ENCODE assay signal across 8 cellular contexts in genomic region chr17:13337864-13338371, GRCh38.
A peak's percentile ranks its signal among the peaks of the same experiment; 100 is the strongest.
DNase-seq lines count a peak whose midpoint lies in the region; TF ChIP-seq lines count a peak whose summit lies in the region.

No MANE protein-coding gene starts in this region.

- TF ChIP-seq CTCF in osteoblast (IDR thresholded peaks at IDR 0.05; ENCODE audit: extremely low read depth, low read depth, low read length) (peak; percentile 91), lower leg skin (IDR thresholded peaks at IDR 0.05) (no peak)

- H3K9me3 ChIP-seq in HUES64 (ENCODE audit: insufficient read depth, low read depth, low read length) (no peaks in the 10 kb centered on the region), SK-N-MC (ENCODE audit: low read depth, low read length) (no peaks in the 10 kb centered on the region), osteoblast (ENCODE audit: low read depth, low read length) (no peaks in the 10 kb centered on the region)

- H3K4me2 ChIP-seq in osteoblast (ENCODE audit: insufficient read depth, low read length) = peak overlapping the region; percentile 74

- DNase-seq in NCI-H2081 (lab: John Stamatoyannopoulos, UW) (peak; percentile 3 to 56), NCI-H2081 treated with DMSO at 0.1 percent for 48 hours (lab: John Stamatoyannopoulos, UW) (no peak), SK-N-MC (ENCODE audit: low read depth, low spot score) (no peak), fibroblast of gingiva (ENCODE audit: low read depth) (peak; percentile 70), osteoblast (ENCODE audit: insufficient read length, low spot score, missing footprints) (no peak), lower leg skin (ENCODE audit: low spot score in 2 of 2) (no peak), GM19240 (ENCODE audit: insufficient read length, low spot score) (no peak)

- 27% methylated on average over 12 of the region's 12 CpGs for WGBS in HUES64
- WGBS in lower leg skin, 2 donors = 5 to 8% methylated on average over 12 of the region's 12 CpGs

- intact Hi-C loops in lower leg skin (cut with DNase I; ENCODE audit: low total_unique reads) = no loop called here

- TF ChIP-seq POLR2A in lower leg skin (IDR thresholded peaks at IDR 0.05) = no peak

- H3K27me3 ChIP-seq in HUES64 (ENCODE audit: insufficient read depth, low read length) = no peaks in the 10 kb centered on the region
- no peaks in the 10 kb centered on the region for H3K27me3 ChIP-seq in osteoblast (ENCODE audit: insufficient read depth, low read length)

- peak overlapping the region; percentile 30 for H3K4me3 ChIP-seq in HUES64 (ENCODE audit: low read length)
- H3K4me3 ChIP-seq in SK-N-MC = peak overlapping the region; percentile 34
- peak overlapping the region; percentile 71 for H3K4me3 ChIP-seq in osteoblast (ENCODE audit: insufficient read depth, low read length)
- no peak overlapping the region for H3K4me3 ChIP-seq in lower leg skin (ENCODE audit: low read depth, poor library complexity, severe bottlenecking)

- no peak overlapping the region for H3K9ac ChIP-seq in HUES64 (ENCODE audit: low read depth, low read length)
- no peak overlapping the region for H3K9ac ChIP-seq in SK-N-MC (ENCODE audit: insufficient read length)

- peaks cover 21% of the 10 kb centered on the region for H3K4me1 ChIP-seq in HUES64 (ENCODE audit: insufficient read depth, low read length)
- peaks cover 6% of the 10 kb centered on the region for H3K4me1 ChIP-seq in osteoblast (ENCODE audit: insufficient read depth, low read length)

- no peak overlapping the region for H3K27ac ChIP-seq in HUES64 (ENCODE audit: low read depth, low read length)
- H3K27ac ChIP-seq in SK-N-MC = no peak overlapping the region
- peak overlapping the region; percentile 63 for H3K27ac ChIP-seq in osteoblast (ENCODE audit: low read depth, low read length)

- H3K36me3 ChIP-seq in HUES64 (ENCODE audit: insufficient read depth, low read length) (no peaks in the 10 kb centered on the region), SK-N-MC (ENCODE audit: insufficient read depth, low read length) (no peaks in the 10 kb centered on the region), osteoblast (ENCODE audit: insufficient read depth, low read length) (no peaks in the 10 kb centered on the region)

- peak overlapping the region; percentile 92 for H2AFZ ChIP-seq in osteoblast (ENCODE audit: low read length)

- no peaks in the 10 kb centered on the region for H4K20me1 ChIP-seq in osteoblast (ENCODE audit: insufficient read depth, low read length)

- no peaks in the 10 kb centered on the region for H3K79me2 ChIP-seq in osteoblast (ENCODE audit: insufficient read depth, low read length)

Comparison
In these comparisons a context has a peak if more than half of its experiments do, and no peak if none do; other contexts are left out.
1. DNase-seq: peak in NCI-H2081 (2 of 2) and fibroblast of gingiva (single experiment); none in NCI-H2081 treated with DMSO at 0.1 percent for 48 hours (single experiment), SK-N-MC (single experiment), osteoblast (single experiment), lower leg skin (0 of 2) and GM19240 (single experiment).